ENCODE assay signal across 28 cellular contexts in the genomic region with DNA sequence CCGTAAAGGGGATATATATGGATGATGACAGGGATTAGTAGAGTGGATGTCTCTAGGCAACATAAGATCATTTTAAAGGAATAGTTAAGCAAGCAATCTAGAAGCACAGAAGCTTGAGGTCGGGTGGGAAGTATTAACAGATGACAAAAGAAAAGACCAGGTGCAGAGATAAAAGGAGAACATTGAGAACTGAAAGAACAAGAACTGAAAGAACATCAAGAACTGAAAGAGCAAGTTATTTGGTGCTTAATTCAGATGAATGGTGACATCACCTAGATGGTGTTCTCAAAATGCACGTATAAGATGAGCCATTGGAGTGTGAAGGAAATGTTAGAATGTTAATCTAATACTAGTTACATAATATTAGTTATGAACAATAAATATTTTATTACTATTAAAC.
DNase-seq lines count a peak whose midpoint lies in the region; ATAC-seq and TF ChIP-seq lines count a peak whose summit lies in the region.
"Had no signal": no experiment of that assay in that cellular context is flagged by ENCODE, and none has a peak within 500 bp of the region (broad histone marks: within the 10 kb centered on the region; RNA-seq: fewer than 3 reads in every experiment).

No MANE protein-coding gene starts in this region.

- intact Hi-C loops in psoas muscle (cut with DNase I) = no loop called here

- no peak for TF ChIP-seq CTCF in psoas muscle (IDR thresholded peaks at IDR 0.05)

- H3K36me3 ChIP-seq in neuron (ENCODE audit: insufficient read depth, low read length) (no peaks in the 10 kb centered on the region), psoas muscle (ENCODE audit: insufficient read depth in 1 of 2, low read depth in 1 of 2) (no peaks in the 10 kb centered on the region)
- H3K36me3 ChIP-seq: ascending aorta, esophagus muscularis mucosa, lower lobe of right lung had no signal

- H3K36me3 Mint-ChIP-seq in activated T-cell treated with anti-CD3 and anti-CD28 coated beads, Interleukin-2, amount 50 U/mL, for 72 hours (ENCODE audit: insufficient read depth in 2 of 2) = no peaks in the 10 kb centered on the region
- H3K36me3 Mint-ChIP-seq: activated naive CD8-positive, alpha-beta T cell treated with anti-CD3 and anti-CD28 coated beads, Interleukin-2, amount 10 ng/mL, durations not matched to agents 7 days and 5 days; naive thymus-derived CD8-positive, alpha-beta T cell had no signal

- H3K4me3 ChIP-seq in neuron (ENCODE audit: low read length) = no peak overlapping the region
- no peak overlapping the region for H3K4me3 ChIP-seq in psoas muscle
- H3K4me3 ChIP-seq: ascending aorta, esophagus muscularis mucosa, lower lobe of right lung had no signal

- H3K27ac ChIP-seq in psoas muscle = no peak overlapping the region
- H3K27ac ChIP-seq: ascending aorta, esophagus muscularis mucosa, lower lobe of right lung, RWPE1 had no signal

- H3K9me3 ChIP-seq in neuron (ENCODE audit: low read length) (no peaks in the 10 kb centered on the region), psoas muscle (no peaks in the 10 kb centered on the region)
- H3K9me3 ChIP-seq: ascending aorta, Caco-2, esophagus muscularis mucosa, lower lobe of right lung had no signal

- peaks cover 3% of the 10 kb centered on the region in 2 donors for H3K9me3 Mint-ChIP-seq in activated T-cell treated with anti-CD3 and anti-CD28 coated beads, Interleukin-2, amount 50 U/mL, for 72 hours
- H3K9me3 Mint-ChIP-seq: activated CD8-positive, alpha-beta T cell treated with anti-CD3 and anti-CD28 coated beads for 36 hours; activated naive CD8-positive, alpha-beta T cell treated with anti-CD3 and anti-CD28 coated beads, Interleukin-2, amount 10 ng/mL, durations not matched to agents 7 days and 5 days had no signal

- no peaks in the 10 kb centered on the region for H3K4me1 Mint-ChIP-seq in activated T-cell treated with anti-CD3 and anti-CD28 coated beads, Interleukin-2, amount 50 U/mL, for 72 hours (ENCODE audit: low read depth)
- H3K4me1 Mint-ChIP-seq: activated naive CD8-positive, alpha-beta T cell treated with anti-CD3 and anti-CD28 coated beads, Interleukin-2, amount 10 ng/mL, durations not matched to agents 7 days and 5 days; naive thymus-derived CD8-positive, alpha-beta T cell had no signal

- ATAC-seq in GM18867 (IDR thresholded peaks at IDR 0.05; ENCODE audit: unreplicated experiment) (peak; percentile 90), GM21390 (IDR thresholded peaks at IDR 0.05; ENCODE audit: unreplicated experiment) (peak; percentile 59), HG03280 (IDR thresholded peaks at IDR 0.05; ENCODE audit: unreplicated experiment) (peak; percentile 84), psoas muscle (no peak)
- ATAC-seq in activated T-cell treated with anti-CD3 and anti-CD28 coated beads, Interleukin-2, amount 50 U/mL, for 72 hours (replicated peaks in 1 of 2) = no peak
- ATAC-seq: activated CD8-positive, alpha-beta T cell treated with anti-CD3 and anti-CD28 coated beads for 36 hours; lower lobe of right lung; naive thymus-derived CD8-positive, alpha-beta T cell had no signal

- peak overlapping the region; percentile 10 for H2AFZ ChIP-seq in neuron (ENCODE audit: low read depth, low read length)

- 52 to 64% (median 54%) methylated on average over 3 of the region's 3 CpGs for WGBS in psoas muscle, 3 donors

- H3K27me3 ChIP-seq in neuron (ENCODE audit: insufficient read depth, low read length) (no peaks in the 10 kb centered on the region), psoas muscle (ENCODE audit: insufficient read depth in 3 of 3, low read length in 2 of 3) (no peaks in the 10 kb centered on the region)
- H3K27me3 ChIP-seq: ascending aorta, esophagus muscularis mucosa had no signal

- H3K4me3 Mint-ChIP-seq in activated T-cell treated with anti-CD3 and anti-CD28 coated beads, Interleukin-2, amount 50 U/mL, for 72 hours = no peak overlapping the region
- H3K4me3 Mint-ChIP-seq: activated CD8-positive, alpha-beta T cell treated with anti-CD3 and anti-CD28 coated beads for 36 hours; activated naive CD8-positive, alpha-beta T cell treated with anti-CD3 and anti-CD28 coated beads, Interleukin-2, amount 10 ng/mL, durations not matched to agents 7 days and 5 days; naive thymus-derived CD8-positive, alpha-beta T cell had no signal

- H3K4me1 ChIP-seq in neuron (ENCODE audit: insufficient read depth, low read length) = no peaks in the 10 kb centered on the region
- no peaks in the 10 kb centered on the region for H3K4me1 ChIP-seq in psoas muscle
- H3K4me1 ChIP-seq: Caco-2, lower lobe of right lung had no signal

- H3K27me3 Mint-ChIP-seq in activated T-cell treated with anti-CD3 and anti-CD28 coated beads, Interleukin-2, amount 50 U/mL, for 72 hours (ENCODE audit: low read depth) = no peaks in the 10 kb centered on the region
- H3K27me3 Mint-ChIP-seq: activated CD8-positive, alpha-beta T cell treated with anti-CD3 and anti-CD28 coated beads for 36 hours; activated naive CD8-positive, alpha-beta T cell treated with anti-CD3 and anti-CD28 coated beads, Interleukin-2, amount 10 ng/mL, durations not matched to agents 7 days and 5 days; naive thymus-derived CD8-positive, alpha-beta T cell had no signal

- DNase-seq in activated T-cell treated with anti-CD3 and anti-CD28 coated beads, Interleukin-2, amount 50 U/mL, for 72 hours = no peak
- no peak for DNase-seq in GM19238 (ENCODE audit: insufficient read length, low spot score)
- DNase-seq in psoas muscle = no peak
- DNase-seq: activated CD4-positive, CD25-positive, alpha-beta regulatory T cell treated with anti-CD3 and anti-CD28 coated beads, Interleukin-2, amount 50 U/mL, for 72 hours; activated CD8-positive, alpha-beta T cell treated with anti-CD3 and anti-CD28 coated beads for 36 hours; activated effector memory CD4-positive, alpha-beta T cell treated with Interleukin-2 at 50 U/mL for 16 hours; activated naive CD8-positive, alpha-beta T cell treated with anti-CD3 and anti-CD28 coated beads, Interleukin-2, amount 10 ng/mL, durations not matched to agents 7 days and 5 days; C1 segment of cervical spinal cord; Caco-2; DMS79 treated with DMSO at 0.1 percent for 48 hours; foreskin melanocyte; GF-D8; H7; kidney glomerular epithelial cell; lower lobe of right lung; naive thymus-derived CD8-positive, alpha-beta T cell; NCI-H1048; NCI-H187; NCI-H526; occipital lobe; stimulated activated naive CD4-positive, alpha-beta T cell treated with Interleukin-2 at 50 U/mL for 16 hours had no signal

- H3K27ac Mint-ChIP-seq in activated T-cell treated with anti-CD3 and anti-CD28 coated beads, Interleukin-2, amount 50 U/mL, for 72 hours = no peak overlapping the region
- H3K27ac Mint-ChIP-seq: activated CD8-positive, alpha-beta T cell treated with anti-CD3 and anti-CD28 coated beads for 36 hours; activated naive CD8-positive, alpha-beta T cell treated with anti-CD3 and anti-CD28 coated beads, Interleukin-2, amount 10 ng/mL, durations not matched to agents 7 days and 5 days; naive thymus-derived CD8-positive, alpha-beta T cell had no signal

Comparison
In these comparisons a context has a peak if more than half of its experiments do, and no peak if none do; other contexts are left out.
1. ATAC-seq: peak in GM18867 (single experiment), GM21390 (single experiment) and HG03280 (single experiment); none in activated T-cell treated with anti-CD3 and anti-CD28 coated beads, Interleukin-2, amount 50 U/mL, for 72 hours (0 of 2) and psoas muscle (0 of 4).